ENCODE assay signal across 10 cellular contexts in the genomic region with DNA sequence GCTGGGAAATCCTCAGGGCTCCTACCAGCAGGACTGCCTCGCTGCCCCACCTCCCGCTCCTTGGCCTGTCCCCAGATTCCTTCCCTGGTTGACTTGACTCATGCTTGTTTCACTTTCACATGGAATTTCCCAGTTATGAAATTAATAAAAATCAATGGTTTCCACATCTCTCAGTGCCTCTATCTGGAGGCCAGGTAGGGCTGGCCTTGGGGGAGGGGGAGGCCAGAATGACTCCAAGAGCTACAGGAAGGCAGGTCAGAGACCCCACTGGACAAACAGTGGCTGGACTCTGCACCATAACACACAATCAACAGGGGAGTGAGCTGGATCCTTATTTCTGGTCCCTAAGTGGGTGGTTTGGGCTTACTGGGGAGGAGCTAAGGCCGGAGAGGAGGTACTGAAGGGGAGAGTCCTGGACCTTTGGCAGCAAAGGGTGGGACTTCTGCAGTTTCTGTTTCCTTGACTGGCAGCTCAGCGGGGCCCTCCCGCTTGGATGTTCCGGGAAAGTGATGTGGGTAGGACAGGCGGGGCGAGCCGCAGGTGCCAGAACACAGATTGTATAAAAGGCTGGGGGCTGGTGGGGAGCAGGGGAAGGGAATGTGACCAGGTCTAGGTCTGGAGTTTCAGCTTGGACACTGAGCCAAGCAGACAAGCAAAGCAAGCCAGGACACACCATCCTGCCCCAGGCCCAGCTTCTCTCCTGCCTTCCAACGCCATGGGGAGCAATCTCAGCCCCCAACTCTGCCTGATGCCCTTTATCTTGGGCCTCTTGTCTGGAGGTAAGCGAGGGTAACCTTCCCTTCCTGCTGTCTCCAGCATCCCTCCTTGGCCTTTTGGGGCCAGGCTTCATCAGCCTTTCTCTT. TPM values are rescaled to one million over a fixed set of nuclear protein-coding genes. Genes with fewer than 3 reads are reported as not detected.
DNase-seq lines count a peak whose midpoint lies in the region; ATAC-seq and TF ChIP-seq lines count a peak whose summit lies in the region.
"Had no signal": no experiment of that assay in that cellular context is flagged by ENCODE, and none has a peak within 500 bp of the region (broad histone marks: within the 10 kb centered on the region; RNA-seq: fewer than 3 reads in every experiment).

A gene (plus strand): TSS at position 589 of the 863 bp plus-strand sequence. CDS start 127 bp downstream, at position 716.

- intact Hi-C loops in vagina (cut with DNase I): loop anchor here (5.0 kb wide), 1 partner anchor 43 kb away; a partner anchor contains a TSS

- no peaks in the 10 kb centered on the region for H3K79me1 ChIP-seq in mesendoderm (ENCODE audit: low read length)

- H4K5ac ChIP-seq in mesendoderm (ENCODE audit: low read length): no peak within 1 kb of the TSS

- H3K4me1 Mint-ChIP-seq in activated naive CD4-positive, alpha-beta T cell treated with anti-CD3 and anti-CD28 coated beads, Interleukin-2, amount 50 U/mL, for 24 hours: peaks cover 4% of the 10 kb centered on the region
- peaks cover 6% of the 10 kb centered on the region for H3K4me1 Mint-ChIP-seq in activated naive CD4-positive, alpha-beta T cell treated with anti-CD3 and anti-CD28 coated beads, Interleukin-2, amount 10 ng/mL, durations not matched to agents 7 days and 5 days
- peaks cover 7% of the 10 kb centered on the region for H3K4me1 Mint-ChIP-seq in stimulated activated memory B cell treated with anti-CD40 and anti-IgM and Interleukin-4, amounts not matched to agents 10 μg/mL and 1 μg/mL and 100 μg/mL, for 72 hours

- H3K18ac ChIP-seq in mesendoderm (ENCODE audit: low read length): no peak within 1 kb of the TSS

- DNase-seq in activated naive CD4-positive, alpha-beta T cell treated with anti-CD3 and anti-CD28 coated beads, Interleukin-2, amount 10 ng/mL, durations not matched to agents 7 days and 5 days: no peak
- DNase-seq in coronary artery (ENCODE audit: low spot score) (peak; percentile 89), mesendoderm (peak; percentile 13), vagina (ENCODE audit: extremely low spot score in 2 of 2) (peak in 1 of 2 donors; percentile 96)
- DNase-seq: DND-41, NCI-H2227 treated with DMSO at 0.1 percent for 48 hours had no signal

- no peak within 1 kb of the TSS for H2AK5ac ChIP-seq in mesendoderm (ENCODE audit: low read length)

- no peak within 1 kb of the TSS for H2BK5ac ChIP-seq in mesendoderm (ENCODE audit: low read length)

- H3K4me1 ChIP-seq in mesendoderm (ENCODE audit: control insufficient read depth, low read depth, low read length) (no peaks in the 10 kb centered on the region), vagina (peaks cover 19% of the 10 kb centered on the region)

- no CpG with 5 or more reads among the region's 11 CpGs for WGBS in mesendoderm (ENCODE audit: extremely low coverage, insufficient coverage, low lambda C conversion rate)

- peaks cover 2% of the 10 kb centered on the region for H3K27me3 Mint-ChIP-seq in activated naive CD4-positive, alpha-beta T cell treated with anti-CD3 and anti-CD28 coated beads, Interleukin-2, amount 50 U/mL, for 24 hours
- peaks cover 58% of the 10 kb centered on the region for H3K27me3 Mint-ChIP-seq in activated naive CD4-positive, alpha-beta T cell treated with anti-CD3 and anti-CD28 coated beads, Interleukin-2, amount 10 ng/mL, durations not matched to agents 7 days and 5 days
- peaks cover 36% of the 10 kb centered on the region for H3K27me3 Mint-ChIP-seq in stimulated activated memory B cell treated with anti-CD40 and anti-IgM and Interleukin-4, amounts not matched to agents 10 μg/mL and 1 μg/mL and 100 μg/mL, for 72 hours

- H3K36me3 ChIP-seq in mesendoderm (ENCODE audit: control insufficient read depth, insufficient read depth, low read length): no peaks in the 10 kb centered on the region
- H3K36me3 ChIP-seq in vagina: no peaks in the 10 kb centered on the region

- H3K4me2 ChIP-seq in mesendoderm (ENCODE audit: low read length): no peak within 1 kb of the TSS

- no peaks in the 10 kb centered on the region for H3K36me3 Mint-ChIP-seq in activated naive CD4-positive, alpha-beta T cell treated with anti-CD3 and anti-CD28 coated beads, Interleukin-2, amount 50 U/mL, for 24 hours
- peaks cover under 1% of the 10 kb centered on the region for H3K36me3 Mint-ChIP-seq in activated naive CD4-positive, alpha-beta T cell treated with anti-CD3 and anti-CD28 coated beads, Interleukin-2, amount 10 ng/mL, durations not matched to agents 7 days and 5 days
- no peaks in the 10 kb centered on the region for H3K36me3 Mint-ChIP-seq in stimulated activated memory B cell treated with anti-CD40 and anti-IgM and Interleukin-4, amounts not matched to agents 10 μg/mL and 1 μg/mL and 100 μg/mL, for 72 hours

- H3K27ac Mint-ChIP-seq in activated naive CD4-positive, alpha-beta T cell treated with anti-CD3 and anti-CD28 coated beads, Interleukin-2, amount 50 U/mL, for 24 hours: peak within 1 kb of the TSS; percentile 23
- no peak within 1 kb of the TSS for H3K27ac Mint-ChIP-seq in activated naive CD4-positive, alpha-beta T cell treated with anti-CD3 and anti-CD28 coated beads, Interleukin-2, amount 10 ng/mL, durations not matched to agents 7 days and 5 days
- no peak within 1 kb of the TSS for H3K27ac Mint-ChIP-seq in stimulated activated memory B cell treated with anti-CD40 and anti-IgM and Interleukin-4, amounts not matched to agents 10 μg/mL and 1 μg/mL and 100 μg/mL, for 72 hours

- H3K79me2 ChIP-seq in mesendoderm (ENCODE audit: control insufficient read depth, insufficient read depth, low read length): no peaks in the 10 kb centered on the region

- ATAC-seq in HG02981 (IDR thresholded peaks at IDR 0.05; ENCODE audit: unreplicated experiment): no peak
- no peak for ATAC-seq in GM18873 (IDR thresholded peaks at IDR 0.05; ENCODE audit: low FRiP score, unreplicated experiment)
- no peak for ATAC-seq in stimulated activated memory B cell treated with anti-CD40 and anti-IgM and Interleukin-4, amounts not matched to agents 10 μg/mL and 1 μg/mL and 100 μg/mL, for 72 hours

- no peak within 1 kb of the TSS for H3K9ac ChIP-seq in mesendoderm (ENCODE audit: low read length)

- H3K4me3 Mint-ChIP-seq in activated naive CD4-positive, alpha-beta T cell treated with anti-CD3 and anti-CD28 coated beads, Interleukin-2, amount 50 U/mL, for 24 hours: no peak within 1 kb of the TSS
- no peak within 1 kb of the TSS for H3K4me3 Mint-ChIP-seq in activated naive CD4-positive, alpha-beta T cell treated with anti-CD3 and anti-CD28 coated beads, Interleukin-2, amount 10 ng/mL, durations not matched to agents 7 days and 5 days
- H3K4me3 Mint-ChIP-seq in stimulated activated memory B cell treated with anti-CD40 and anti-IgM and Interleukin-4, amounts not matched to agents 10 μg/mL and 1 μg/mL and 100 μg/mL, for 72 hours: no peak within 1 kb of the TSS

- H3K27me3 ChIP-seq in mesendoderm (ENCODE audit: insufficient read depth, low read length, poor library complexity) (no peaks in the 10 kb centered on the region), vagina (no peaks in the 10 kb centered on the region)

- TF ChIP-seq CTCF in coronary artery (IDR thresholded peaks at IDR 0.05): no peak
- no peak for TF ChIP-seq CTCF in vagina (IDR thresholded peaks at IDR 0.05)

- H3K23ac ChIP-seq in mesendoderm (ENCODE audit: low read length): no peak within 1 kb of the TSS

- H3K4ac ChIP-seq in mesendoderm (ENCODE audit: low read depth, low read length): no peak within 1 kb of the TSS

- no peaks in the 10 kb centered on the region for H3K9me3 Mint-ChIP-seq in activated naive CD4-positive, alpha-beta T cell treated with anti-CD3 and anti-CD28 coated beads, Interleukin-2, amount 50 U/mL, for 24 hours
- H3K9me3 Mint-ChIP-seq in activated naive CD4-positive, alpha-beta T cell treated with anti-CD3 and anti-CD28 coated beads, Interleukin-2, amount 10 ng/mL, durations not matched to agents 7 days and 5 days: no peaks in the 10 kb centered on the region
- H3K9me3 Mint-ChIP-seq in stimulated activated memory B cell treated with anti-CD40 and anti-IgM and Interleukin-4, amounts not matched to agents 10 μg/mL and 1 μg/mL and 100 μg/mL, for 72 hours: no peaks in the 10 kb centered on the region

- no peak for TF ChIP-seq POLR2A in vagina (IDR thresholded peaks at IDR 0.05)

- H3K4me3 ChIP-seq in coronary artery (peak within 1 kb of the TSS; percentile 57), mesendoderm (ENCODE audit: low read length) (no peak within 1 kb of the TSS), vagina (peak within 1 kb of the TSS; percentile 17 to 20)

- peak within 1 kb of the TSS; percentile 86 to 93 for H3K27ac ChIP-seq in coronary artery
- no peak within 1 kb of the TSS for H3K27ac ChIP-seq in mesendoderm (ENCODE audit: low read depth, low read length)
- peak within 1 kb of the TSS; percentile 82 for H3K27ac ChIP-seq in vagina

- CTCF ChIA-PET in activated naive CD4-positive, alpha-beta T cell treated with anti-CD3 and anti-CD28 coated beads, Interleukin-2, amount 10 ng/mL, durations not matched to agents 7 days and 5 days (lab: Charles Lee): interaction anchor here (0.6 kb wide), 1 partner anchor 9 kb away, joined by 3 read pairs; no protein-coding TSS in a partner anchor

- H4K8ac ChIP-seq in mesendoderm (ENCODE audit: low read depth, low read length): no peak within 1 kb of the TSS

- no peak within 1 kb of the TSS for H2BK120ac ChIP-seq in mesendoderm (ENCODE audit: low read depth, low read length)

- no peak within 1 kb of the TSS for H2BK15ac ChIP-seq in mesendoderm (replicated peaks; ENCODE audit: low read depth)

- no peaks in the 10 kb centered on the region for H3K9me3 ChIP-seq in vagina

- no peak within 1 kb of the TSS for H3K56ac ChIP-seq in mesendoderm (ENCODE audit: low read length)

RNA-seq across cellular contexts. Expression of the gene that starts here (rescaled TPM):
- polyA plus RNA-seq in mesendoderm (2013, experiment 1 of 2): 0.04 TPM
- not detected for polyA plus RNA-seq in mesendoderm (2013, experiment 2 of 2)
- total RNA-seq in vagina: 9.6 TPM
